In the genomic region with DNA sequence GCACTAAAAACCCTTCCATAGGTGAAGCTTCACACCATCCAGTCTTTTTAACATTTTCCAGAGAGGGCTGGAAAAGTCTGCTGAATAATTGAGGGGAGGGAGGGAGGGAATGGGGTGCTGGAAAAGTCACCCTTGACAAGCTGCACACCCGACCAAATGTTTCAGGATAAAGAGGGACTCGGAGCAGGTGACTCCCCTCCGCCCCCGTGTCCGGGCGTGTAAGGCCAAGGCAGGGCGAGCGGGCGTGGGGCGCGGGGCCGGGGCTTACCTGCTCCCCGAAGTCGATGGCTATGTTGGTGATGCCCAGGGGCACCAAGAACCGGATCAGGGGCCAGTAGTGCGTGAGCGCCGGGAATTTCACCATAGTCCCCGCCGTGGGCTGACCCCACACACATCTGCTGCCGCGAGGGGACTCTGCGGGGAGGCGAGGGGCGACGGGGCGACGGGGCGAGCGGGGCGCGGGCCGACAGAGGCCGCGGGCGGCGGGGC, we compare ENCODE assay signal across 8 cellular contexts. TPM values are rescaled to one million over a fixed set of nuclear protein-coding genes. Genes with fewer than 3 reads are reported as not detected.
DNase-seq lines count a peak whose midpoint lies in the region; ATAC-seq and TF ChIP-seq lines count a peak whose summit lies in the region.

No MANE protein-coding gene starts in this region.

- no peaks in the 10 kb centered on the region for H3K9me3 ChIP-seq in upper lobe of right lung

- H3K27ac ChIP-seq in HL-60 (replicated peaks), result no peak overlapping the region
- peak overlapping the region; percentile 51 for H3K27ac ChIP-seq in upper lobe of right lung

- H3K27ac Mint-ChIP-seq in neural crest cell (ENCODE audit: unreplicated experiment), result no peak overlapping the region

- H3K36me3 Mint-ChIP-seq in neural crest cell (ENCODE audit: low read depth), result no peaks in the 10 kb centered on the region

- H3K9me3 Mint-ChIP-seq in neural crest cell, result no peaks in the 10 kb centered on the region

- in situ Hi-C loops in ACHN (cut with HindIII; ENCODE audit: low pct_ligation_motif_present, low pct_unique_long_range_greater_than_20kb, low sequenced_read_pairs), result no loop called here

- H3K36me3 ChIP-seq in upper lobe of right lung, result no peaks in the 10 kb centered on the region

- peak overlapping the region; percentile 90 for H3K4me3 Mint-ChIP-seq in neural crest cell

- intact Hi-C loops in upper lobe of right lung (cut with DNase I), result no loop called here

- peaks cover 38% of the 10 kb centered on the region for H3K27me3 ChIP-seq in HL-60 (ENCODE audit: insufficient read depth, poor library complexity, severe bottlenecking)
- H3K27me3 ChIP-seq in upper lobe of right lung, result no peaks in the 10 kb centered on the region

- ATAC-seq in GM19463 (IDR thresholded peaks at IDR 0.05; ENCODE audit: unreplicated experiment) (peak; percentile 4), upper lobe of right lung (peak; percentile 4)

- H3K4me1 Mint-ChIP-seq in neural crest cell, result peaks cover 20% of the 10 kb centered on the region

- DNase-seq in C1 segment of cervical spinal cord (lab: John Stamatoyannopoulos, UW) (peak in 12 of 14 donors; percentile 41 to 78 (median 62)), HL-60 (ENCODE audit: low read depth in 1 of 2, low spot score in 1 of 2) (no peak), erythroblast (lab: John Stamatoyannopoulos, UW) (peak; percentile 39 to 60), neural crest cell (ENCODE audit: low read depth, low spot score) (peak; percentile 25), upper lobe of right lung (peak; percentile 75), ACHN (no peak)
- DNase-seq in activated CD8-positive, alpha-beta memory T cell treated with anti-CD3 and anti-CD28 coated beads for 48 hours (ENCODE audit: low read depth in 2 of 3, low spot score in 2 of 3), result peak in 2 of 3 experiments; percentile 14 to 27

- H3K4me3 ChIP-seq in HL-60 (replicated peaks; ENCODE audit: insufficient read depth, low read length), result peak overlapping the region; percentile 42
- peak overlapping the region; percentile 81 for H3K4me3 ChIP-seq in upper lobe of right lung

- TF ChIP-seq CTCF in HL-60 (IDR thresholded peaks at IDR 0.05; ENCODE audit: insufficient read depth, low read length), result no peak
- TF ChIP-seq CTCF in neural crest cell (conservative IDR thresholded peaks at IDR 0.05), result no peak
- no peak for TF ChIP-seq CTCF in upper lobe of right lung (IDR thresholded peaks at IDR 0.05)

- TF ChIP-seq POLR2A in erythroblast (IDR thresholded peaks at IDR 0.05; ENCODE audit: low read length), result no peak

- H3K27me3 Mint-ChIP-seq in neural crest cell (ENCODE audit: low read depth), result peaks cover 33% of the 10 kb centered on the region

- peaks cover 24% of the 10 kb centered on the region for H3K4me1 ChIP-seq in upper lobe of right lung

RNA-seq across cellular contexts. Expression of gene ANKH, which starts 0.5 kb away (rescaled TPM):
- total RNA-seq in neural crest cell (28.6 and 32.3 TPM in 2 replicates), upper lobe of right lung (67.2 TPM)

Comparison
In these comparisons a context has a peak if more than half of its experiments do, and no peak if none do; other contexts are left out.
1. DNase-seq: peak in C1 segment of cervical spinal cord (12 of 14), activated CD8-positive, alpha-beta memory T cell treated with anti-CD3 and anti-CD28 coated beads for 48 hours (2 of 3), erythroblast (2 of 2), neural crest cell (single experiment) and upper lobe of right lung (single experiment); none in HL-60 (0 of 2) and ACHN (single experiment).